In genomic region chr1:229087339-229087738, GRCh38 we compare ENCODE assay signal across 11 cellular contexts.
"Had no signal": no experiment of that assay in that cellular context is flagged by ENCODE, and none has a peak within 500 bp of the region (broad histone marks: within the 10 kb centered on the region; RNA-seq: fewer than 3 reads in every experiment).

No MANE protein-coding gene starts in this region.

- H3K27ac ChIP-seq: epithelial cell of prostate, hepatocyte, tibial nerve had no signal

- H2AFZ ChIP-seq: hepatocyte had no signal

- H3K27me3 ChIP-seq: hepatocyte, tibial nerve had no signal

- H3K79me2 ChIP-seq: hepatocyte had no signal

- ATAC-seq: activated CD8-positive, alpha-beta T cell treated with anti-CD3 and anti-CD28 coated beads for 36 hours had no signal

- DNase-seq: activated CD4-positive, alpha-beta T cell treated with anti-CD3 and anti-CD28 coated beads for 4 hours; activated CD8-positive, alpha-beta memory T cell treated with anti-CD3 and anti-CD28 coated beads, Interleukin-2, amount 50 U/mL, for 4 hours; activated CD8-positive, alpha-beta T cell treated with anti-CD3 and anti-CD28 coated beads for 36 hours; activated naive CD4-positive, alpha-beta T cell; caudate nucleus; effector memory CD4-positive, alpha-beta T cell; small intestine had no signal

- H3K4me3 ChIP-seq: hepatocyte, lung, tibial nerve had no signal

- H3K36me3 ChIP-seq: tibial nerve had no signal

- H3K4me2 ChIP-seq: hepatocyte had no signal
